ENCODE assay signal across 11 cellular contexts in genomic region chr12:110641512-110641911, GRCh38. TPM values are rescaled to one million over a fixed set of nuclear protein-coding genes. Genes with fewer than 3 reads are reported as not detected.
DNase-seq lines count a peak whose midpoint lies in the region; ATAC-seq and TF ChIP-seq lines count a peak whose summit lies in the region.
"Had no signal": no experiment of that assay in that cellular context is flagged by ENCODE, and none has a peak within 500 bp of the region (broad histone marks: within the 10 kb centered on the region; RNA-seq: fewer than 3 reads in every experiment).

No MANE protein-coding gene starts in this region.

- no peaks in the 10 kb centered on the region for H3K9me3 Mint-ChIP-seq in WTC11

- H3K4me3 Mint-ChIP-seq in WTC11: no peak overlapping the region
- H3K4me3 Mint-ChIP-seq: T-helper 17 cell had no signal

- peak; percentile 24; the same call in 1 of the 2 replicates for ATAC-seq in WTC11
- ATAC-seq in left cardiac atrium: peak; percentile 52 to 60
- peak; percentile 41 for ATAC-seq in sciatic nerve
- no peak for ATAC-seq in GM21786 (IDR thresholded peaks at IDR 0.05; ENCODE audit: unreplicated experiment)
- ATAC-seq: T-helper 17 cell had no signal

- H3K27ac Mint-ChIP-seq in WTC11: no peak overlapping the region
- H3K27ac Mint-ChIP-seq: T-helper 17 cell had no signal

- H3K27me3 Mint-ChIP-seq in WTC11 (ENCODE audit: low read depth): no peaks in the 10 kb centered on the region
- H3K27me3 Mint-ChIP-seq: T-helper 17 cell had no signal

- POLR2A ChIA-PET in WTC11 (lab: Charles Lee): interaction anchor here (0.7 kb wide), 1 partner anchor 26 kb away, joined by 3 read pairs; no protein-coding TSS in a partner anchor

- TF ChIP-seq CTCF in WTC11 (IDR thresholded peaks at IDR 0.05): no peak

- peaks cover 8% of the 10 kb centered on the region; the same call in 1 of the 2 replicates for H3K4me1 Mint-ChIP-seq in WTC11
- H3K4me1 Mint-ChIP-seq: T-helper 17 cell had no signal

- no peaks in the 10 kb centered on the region for H3K36me3 Mint-ChIP-seq in WTC11

- CTCF ChIA-PET in WTC11 (lab: Charles Lee): interaction anchor here (0.7 to 1.3 kb wide), 3 partner anchors 63 to 247 kb away, joined by 3 to 6 read pairs (median 4); no protein-coding TSS in a partner anchor

- intact Hi-C loops in left cardiac atrium (cut with DNase I): loop anchor here in 1 of 2 donors (2.0 kb wide), 1 partner anchor 55 kb away; no protein-coding TSS in a partner anchor
- intact Hi-C loops in sciatic nerve (cut with DNase I): no loop called here

- DNase-seq in EH (ENCODE audit: low read depth) (peak; percentile 5), WTC11 (ENCODE audit: low spot score) (peak; percentile 29), left cardiac atrium (peak; percentile 46), sciatic nerve (ENCODE audit: low spot score) (no peak), DMS153 (lab: John Stamatoyannopoulos, UW) (no peak), NCI-H774 (lab: John Stamatoyannopoulos, UW) (no peak), COLO829 (ENCODE audit: low spot score) (no peak)
- DNase-seq: COR-L47, T-helper 17 cell, trophoblast cell had no signal

TF ChIP-seq in WTC11, 78 proteins besides CTCF, POLR2A, EP300 and RAD21 (continues in another document):
- no peak for TF ChIP-seq NFATC4 (CRISPR knock-in tag; IDR thresholded peaks at IDR 0.05)
- TF ChIP-seq ESRRA (CRISPR knock-in tag; IDR thresholded peaks at IDR 0.05; ENCODE audit: borderline replicate concordance): no peak
- TF ChIP-seq, protein P1, sequence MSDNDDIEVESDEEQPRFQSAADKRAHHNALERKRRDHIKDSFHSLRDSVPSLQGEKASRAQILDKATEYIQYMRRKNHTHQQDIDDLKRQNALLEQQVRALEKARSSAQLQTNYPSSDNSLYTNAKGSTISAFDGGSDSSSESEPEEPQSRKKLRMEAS (CRISPR knock-in tag; IDR thresholded peaks at IDR 0.05): no peak
- TF ChIP-seq, protein P2, sequence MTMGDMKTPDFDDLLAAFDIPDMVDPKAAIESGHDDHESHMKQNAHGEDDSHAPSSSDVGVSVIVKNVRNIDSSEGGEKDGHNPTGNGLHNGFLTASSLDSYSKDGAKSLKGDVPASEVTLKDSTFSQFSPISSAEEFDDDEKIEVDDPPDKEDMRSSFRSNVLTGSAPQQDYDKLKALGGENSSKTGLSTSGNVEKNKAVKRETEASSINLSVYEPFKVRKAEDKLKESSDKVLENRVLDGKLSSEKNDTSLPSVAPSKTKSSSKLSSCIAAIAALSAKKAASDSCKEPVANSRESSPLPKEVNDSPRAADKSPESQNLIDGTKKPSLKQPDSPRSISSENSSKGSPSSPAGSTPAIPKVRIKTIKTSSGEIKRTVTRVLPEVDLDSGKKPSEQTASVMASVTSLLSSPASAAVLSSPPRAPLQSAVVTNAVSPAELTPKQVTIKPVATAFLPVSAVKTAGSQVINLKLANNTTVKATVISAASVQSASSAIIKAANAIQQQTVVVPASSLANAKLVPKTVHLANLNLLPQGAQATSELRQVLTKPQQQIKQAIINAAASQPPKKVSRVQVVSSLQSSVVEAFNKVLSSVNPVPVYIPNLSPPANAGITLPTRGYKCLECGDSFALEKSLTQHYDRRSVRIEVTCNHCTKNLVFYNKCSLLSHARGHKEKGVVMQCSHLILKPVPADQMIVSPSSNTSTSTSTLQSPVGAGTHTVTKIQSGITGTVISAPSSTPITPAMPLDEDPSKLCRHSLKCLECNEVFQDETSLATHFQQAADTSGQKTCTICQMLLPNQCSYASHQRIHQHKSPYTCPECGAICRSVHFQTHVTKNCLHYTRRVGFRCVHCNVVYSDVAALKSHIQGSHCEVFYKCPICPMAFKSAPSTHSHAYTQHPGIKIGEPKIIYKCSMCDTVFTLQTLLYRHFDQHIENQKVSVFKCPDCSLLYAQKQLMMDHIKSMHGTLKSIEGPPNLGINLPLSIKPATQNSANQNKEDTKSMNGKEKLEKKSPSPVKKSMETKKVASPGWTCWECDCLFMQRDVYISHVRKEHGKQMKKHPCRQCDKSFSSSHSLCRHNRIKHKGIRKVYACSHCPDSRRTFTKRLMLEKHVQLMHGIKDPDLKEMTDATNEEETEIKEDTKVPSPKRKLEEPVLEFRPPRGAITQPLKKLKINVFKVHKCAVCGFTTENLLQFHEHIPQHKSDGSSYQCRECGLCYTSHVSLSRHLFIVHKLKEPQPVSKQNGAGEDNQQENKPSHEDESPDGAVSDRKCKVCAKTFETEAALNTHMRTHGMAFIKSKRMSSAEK (CRISPR knock-in tag; IDR thresholded peaks at IDR 0.05; ENCODE audit: borderline replicate concordance): no peak
- no peak for TF ChIP-seq CREB1 (CRISPR knock-in tag; IDR thresholded peaks at IDR 0.05)
- no peak for TF ChIP-seq NFE2L1 (CRISPR knock-in tag; IDR thresholded peaks at IDR 0.05)
- TF ChIP-seq NFYB (CRISPR knock-in tag; conservative IDR thresholded peaks at IDR 0.05; ENCODE audit: low read depth): no peak
- no peak for TF ChIP-seq PREB (CRISPR knock-in tag; IDR thresholded peaks at IDR 0.05; ENCODE audit: borderline replicate concordance)
- no peak for TF ChIP-seq ZNF281 (CRISPR knock-in tag; IDR thresholded peaks at IDR 0.05)
- TF ChIP-seq ZNF121 (CRISPR knock-in tag; IDR thresholded peaks at IDR 0.05): no peak
- no peak for TF ChIP-seq TEAD1 (CRISPR knock-in tag; IDR thresholded peaks at IDR 0.05)
- no peak for TF ChIP-seq ZNF425 (CRISPR knock-in tag; conservative IDR thresholded peaks at IDR 0.05)
- TF ChIP-seq FOXK1 (CRISPR knock-in tag; IDR thresholded peaks at IDR 0.05): no peak
- no peak for TF ChIP-seq OVOL2 (CRISPR knock-in tag; IDR thresholded peaks at IDR 0.05; ENCODE audit: borderline replicate concordance)
- no peak for TF ChIP-seq CDX4 (CRISPR knock-in tag; IDR thresholded peaks at IDR 0.05; ENCODE audit: borderline replicate concordance)
- no peak for TF ChIP-seq SMAD4 (CRISPR knock-in tag; IDR thresholded peaks at IDR 0.05)

RNA-seq across cellular contexts. Expression of gene TCTN1, which starts 27.6 kb away (rescaled TPM):
- total RNA-seq in WTC11 (2021): 10.3 to 15.9 TPM (median 13.9 TPM) in 3 replicates
- 10 to 100 TPM; 21.2 to 33.1 TPM for total RNA-seq in left cardiac atrium
- total RNA-seq in sciatic nerve: 41.0 TPM

RNA-seq across cellular contexts. Expression of gene HVCN1, which starts 47.4 kb away (rescaled TPM):
- 5.7 to 8.4 TPM (median 7.9 TPM) in 3 replicates for total RNA-seq in WTC11 (2021)
- total RNA-seq in left cardiac atrium: 10 to 100 TPM; 10.4 to 44.7 TPM
- total RNA-seq in sciatic nerve: 7.5 TPM

RNA-seq across cellular contexts. Expression of gene PPTC7, which starts 58.4 kb away (rescaled TPM):
- 14.2 to 15.6 TPM (median 14.9 TPM) in 3 replicates for total RNA-seq in WTC11 (2021)
- 10 to 100 TPM; 51.7 to 92.3 TPM for total RNA-seq in left cardiac atrium
- 23.8 TPM for total RNA-seq in sciatic nerve

Comparison
In these comparisons a context has a peak if more than half of its experiments do, and no peak if none do; other contexts are left out.
1. DNase-seq: peak in EH (single experiment), WTC11 (single experiment) and left cardiac atrium (single experiment); none in sciatic nerve (single experiment), DMS153 (single experiment), NCI-H774 (single experiment) and COLO829 (single experiment).